ENCODE assay signal across 1 cellular context in the genomic region with DNA sequence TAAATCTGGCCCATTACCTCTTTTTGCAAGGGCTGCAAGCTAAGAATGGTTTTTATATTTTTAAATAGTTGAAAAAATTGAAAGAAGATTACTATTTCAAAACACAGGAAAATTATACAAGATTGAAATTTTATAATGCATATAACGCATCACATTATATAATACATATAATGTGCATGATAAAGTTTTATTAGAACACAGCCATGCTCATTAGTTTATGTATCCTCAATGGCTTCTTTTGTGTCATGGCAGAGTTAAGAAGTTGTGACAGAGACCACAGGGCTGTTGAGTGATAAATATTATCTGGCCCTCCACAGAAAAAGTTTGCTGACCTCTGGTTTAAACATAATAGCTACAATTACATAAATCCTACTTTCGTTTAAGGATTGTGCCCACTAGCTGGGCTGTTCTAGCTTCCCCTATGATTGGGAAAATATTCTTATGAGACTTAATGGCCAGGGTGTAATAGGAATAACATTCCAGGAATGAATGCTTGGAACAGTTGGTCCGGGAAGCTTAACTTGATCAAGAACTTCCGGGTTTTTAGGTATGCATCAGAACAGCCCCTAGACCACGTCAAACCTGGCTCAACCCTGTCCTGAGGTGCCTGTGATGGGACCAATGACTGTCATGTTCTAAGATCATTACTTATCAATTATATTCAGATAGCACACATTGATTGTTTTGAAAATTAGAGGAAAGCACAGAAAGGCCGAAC.
TF ChIP-seq lines count a peak whose summit lies in the region.

No MANE protein-coding gene starts in this region.

TF ChIP-seq in IMR-90, 13 proteins besides CTCF, POLR2A, EP300 and RAD21:
- TF ChIP-seq ELK1 (IDR thresholded peaks at IDR 0.05; ENCODE audit: borderline replicate concordance, low read depth, low read length), result no peak
- TF ChIP-seq RCOR1 (IDR thresholded peaks at IDR 0.05; ENCODE audit: insufficient replicate concordance, low read length), result no peak
- TF ChIP-seq CEBPB (IDR thresholded peaks at IDR 0.05; ENCODE audit: low read depth, low read length), result no peak
- no peak for TF ChIP-seq CHD1 (IDR thresholded peaks at IDR 0.05; ENCODE audit: low read depth, low read length)
- TF ChIP-seq SMC3 (IDR thresholded peaks at IDR 0.05; ENCODE audit: low read depth, low read length), result no peak
- TF ChIP-seq MAZ (IDR thresholded peaks at IDR 0.05; ENCODE audit: borderline replicate concordance, low read depth, low read length), result no peak
- TF ChIP-seq USF2 (IDR thresholded peaks at IDR 0.05; ENCODE audit: low read depth, low read length), result no peak
- no peak for TF ChIP-seq BHLHE40 (IDR thresholded peaks at IDR 0.05; ENCODE audit: low read depth, low read length)
- no peak for TF ChIP-seq MXI1 (IDR thresholded peaks at IDR 0.05; ENCODE audit: borderline replicate concordance, low read depth, low read length)
- no peak for TF ChIP-seq MAFK (IDR thresholded peaks at IDR 0.05; ENCODE audit: low read depth, low read length)
- TF ChIP-seq FOS (IDR thresholded peaks at IDR 0.05; ENCODE audit: low read depth, low read length), result no peak
- TF ChIP-seq RFX5 (IDR thresholded peaks at IDR 0.05; ENCODE audit: low read depth, low read length), result no peak
- TF ChIP-seq NFE2L2 (IDR thresholded peaks at IDR 0.05; ENCODE audit: low read depth, low read length), result no peak
